In genomic region chr7:123749537-123749857, GRCh38 we compare ENCODE assay signal across 8 cellular contexts. TPM values are rescaled to one million over a fixed set of nuclear protein-coding genes. Genes with fewer than 3 reads are reported as not detected.
DNase-seq lines count a peak whose midpoint lies in the region; ATAC-seq and TF ChIP-seq lines count a peak whose summit lies in the region.

No MANE protein-coding gene starts in this region.

- H3K36me3 ChIP-seq in A673 (ENCODE audit: insufficient read depth, low read length, poor library complexity, severe bottlenecking), result no peaks in the 10 kb centered on the region
- no peaks in the 10 kb centered on the region for H3K36me3 ChIP-seq in iPS DF 6.9 (ENCODE audit: control insufficient read depth, insufficient read depth, low read length)

- TF ChIP-seq CTCF in A673 (conservative IDR thresholded peaks at IDR 0.05; ENCODE audit: low read depth, low read length) (0 out of 2 replicates have a peak, but pooled peaks have one; percentile 32), GM12865 (IDR thresholded peaks at IDR 0.05; ENCODE audit: insufficient read depth, low read depth, low read length, missing control alignments) (no peak)

- no peaks in the 10 kb centered on the region for H3K27me3 ChIP-seq in A673 (replicated peaks; ENCODE audit: insufficient read depth, low read depth, low read length, poor library complexity)
- no peaks in the 10 kb centered on the region for H3K27me3 ChIP-seq in iPS DF 6.9 (ENCODE audit: control insufficient read depth, insufficient read depth, low read length)

- DNase-seq in A673 (ENCODE audit: low spot score) (no peak), GM12865 (ENCODE audit: low read depth) (no peak), NCI-H2081 (lab: John Stamatoyannopoulos, UW) (peak; percentile 64 to 84), iPS DF 6.9 (ENCODE audit: low read depth, low spot score) (no peak), SK-N-DZ (ENCODE audit: low spot score) (no peak)
- DNase-seq in stimulated activated CD4-positive, alpha-beta T cell treated with anti-CD3 and anti-CD28 coated beads, Interleukin-15, amount 100 ng/mL, for 48 hours (ENCODE audit: low read depth in 2 of 2), result peak; percentile 15 to 25

- H3K9me3 ChIP-seq in A673 (ENCODE audit: low read depth, low read length, poor library complexity, severe bottlenecking) (no peaks in the 10 kb centered on the region), iPS DF 6.9 (ENCODE audit: control insufficient read depth, insufficient read depth, low read length) (no peaks in the 10 kb centered on the region)

- POLR2A ChIA-PET in A673 (lab: Charles Lee; ENCODE audit: low non-redundant PET), result interaction anchor here (0.6 kb wide), 1 partner anchor 1311 kb away, joined by 3 read pairs; no protein-coding TSS in a partner anchor

- H3K27ac ChIP-seq in A673 (ENCODE audit: low read depth, low read length, poor library complexity, severe bottlenecking) (peak overlapping the region; percentile 95), adipose tissue (ENCODE audit: low read depth, low read length) (peak overlapping the region; percentile 22), iPS DF 6.9 (ENCODE audit: low read length) (no peak overlapping the region)

- intact Hi-C loops in A673 (cut with micrococcal nuclease; ENCODE audit: unreplicated experiment), result no loop called here

- CTCF ChIA-PET in A673 (lab: Charles Lee), result no interaction called here

- H3K4me3 ChIP-seq in A673 (ENCODE audit: low read depth, low read length, poor library complexity, severe bottlenecking) (peak overlapping the region; percentile 76), GM12865 (ENCODE audit: low read depth, low read length) (peak overlapping the region; percentile 70), iPS DF 6.9 (ENCODE audit: low read length) (peak overlapping the region; percentile 86)

- TSS peak; percentile 91 for BruUV-seq in A673 (replicated peaks; lab: Mats Ljungman, UMichigan)

- ATAC-seq in HG02852 (IDR thresholded peaks at IDR 0.05; ENCODE audit: unreplicated experiment), result peak; percentile 17

- WGBS in adipose tissue, 3 donors, result 0 to 3% (median 2%) methylated on average over 10 of the region's 10 CpGs
- no CpG with 5 or more reads among the region's 10 CpGs for WGBS in iPS DF 6.9 (ENCODE audit: insufficient coverage, insufficient read length)

- H3K4me1 ChIP-seq in A673 (ENCODE audit: insufficient read depth, low read length, poor library complexity, severe bottlenecking), result peaks cover 41% of the 10 kb centered on the region
- H3K4me1 ChIP-seq in iPS DF 6.9 (ENCODE audit: control insufficient read depth, insufficient read depth, low read length), result no peaks in the 10 kb centered on the region; the same call in 1 of the 2 replicates

RNA-seq across cellular contexts. Expression of gene WASL, which starts 0.7 kb away (rescaled TPM):
- 31.9 and 32.1 TPM in 2 replicates for total RNA-seq in A673 (2021)
- 10 to 100 TPM in 2 of 3 donors, 1 to 10 TPM in 1; 8.6 to 26.0 (median 14.4) TPM for polyA plus RNA-seq in adipose tissue
- 16.2 and 19.5 TPM in 2 replicates for polyA plus RNA-seq in SK-N-DZ (2014; cell fraction: cytosol; rRNA removed)
- polyA plus RNA-seq in SK-N-DZ (2014; cell fraction: nucleus; rRNA removed), result 7.9 and 10.3 TPM in 2 replicates

Comparison
In these comparisons a context has a peak if more than half of its experiments do, and no peak if none do; other contexts are left out.
1. DNase-seq: peak in NCI-H2081 (2 of 2) and stimulated activated CD4-positive, alpha-beta T cell treated with anti-CD3 and anti-CD28 coated beads, Interleukin-15, amount 100 ng/mL, for 48 hours (2 of 2); none in A673 (single experiment), GM12865 (single experiment), iPS DF 6.9 (single experiment) and SK-N-DZ (single experiment).
2. Peak in every context shown above with its lines, with median percentiles within 50 percentile points of each other: H3K4me3 ChIP-seq.